ENCODE assay signal across 12 cellular contexts in the genomic region with DNA sequence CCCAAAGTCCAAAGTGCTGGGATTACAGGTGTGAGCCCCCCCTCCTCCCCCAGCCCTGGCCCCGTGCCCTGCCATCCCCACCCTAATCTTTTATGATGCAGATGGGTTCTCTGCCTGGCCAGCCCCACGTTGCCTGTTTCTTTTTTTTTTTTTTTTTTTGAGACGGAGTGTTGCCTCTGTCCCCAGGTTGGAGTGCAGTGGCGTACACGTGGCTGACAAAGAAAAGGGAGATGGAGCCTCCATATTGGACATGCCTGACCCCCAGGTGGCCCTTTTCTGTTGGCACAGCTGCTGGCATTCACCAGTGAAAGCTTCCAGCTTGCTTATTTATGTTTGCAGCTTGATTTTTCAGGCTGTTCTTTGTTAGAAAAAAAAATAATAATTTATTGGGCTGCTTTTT.
"Had no signal": no experiment of that assay in that cellular context is flagged by ENCODE, and none has a peak within 500 bp of the region (broad histone marks: within the 10 kb centered on the region; RNA-seq: fewer than 3 reads in every experiment).

No MANE protein-coding gene starts in this region.

- H3K27ac ChIP-seq: ascending aorta, foreskin keratinocyte, left ventricle myocardium inferior, tibial artery, vagina had no signal

- H3K9me3 ChIP-seq: ascending aorta, left ventricle myocardium inferior, tibial artery, vagina had no signal

- H3K4me3 ChIP-seq: ascending aorta, left ventricle myocardium inferior, smooth muscle cell, tibial artery, vagina had no signal

- H3K4me1 ChIP-seq: ascending aorta, foreskin keratinocyte, left ventricle myocardium inferior, tibial artery, vagina had no signal

- DNase-seq: activated naive CD8-positive, alpha-beta T cell treated with anti-CD3 and anti-CD28 coated beads for 36 hours; foreskin keratinocyte; head of caudate nucleus; islet precursor cell; left ventricle myocardium inferior; mesenchymal stem cell; occipital lobe; right cardiac atrium; tibial artery had no signal

- H3K27me3 ChIP-seq: ascending aorta, tibial artery, vagina had no signal
